1 cellular context compared by ENCODE assay signal in the genomic region with DNA sequence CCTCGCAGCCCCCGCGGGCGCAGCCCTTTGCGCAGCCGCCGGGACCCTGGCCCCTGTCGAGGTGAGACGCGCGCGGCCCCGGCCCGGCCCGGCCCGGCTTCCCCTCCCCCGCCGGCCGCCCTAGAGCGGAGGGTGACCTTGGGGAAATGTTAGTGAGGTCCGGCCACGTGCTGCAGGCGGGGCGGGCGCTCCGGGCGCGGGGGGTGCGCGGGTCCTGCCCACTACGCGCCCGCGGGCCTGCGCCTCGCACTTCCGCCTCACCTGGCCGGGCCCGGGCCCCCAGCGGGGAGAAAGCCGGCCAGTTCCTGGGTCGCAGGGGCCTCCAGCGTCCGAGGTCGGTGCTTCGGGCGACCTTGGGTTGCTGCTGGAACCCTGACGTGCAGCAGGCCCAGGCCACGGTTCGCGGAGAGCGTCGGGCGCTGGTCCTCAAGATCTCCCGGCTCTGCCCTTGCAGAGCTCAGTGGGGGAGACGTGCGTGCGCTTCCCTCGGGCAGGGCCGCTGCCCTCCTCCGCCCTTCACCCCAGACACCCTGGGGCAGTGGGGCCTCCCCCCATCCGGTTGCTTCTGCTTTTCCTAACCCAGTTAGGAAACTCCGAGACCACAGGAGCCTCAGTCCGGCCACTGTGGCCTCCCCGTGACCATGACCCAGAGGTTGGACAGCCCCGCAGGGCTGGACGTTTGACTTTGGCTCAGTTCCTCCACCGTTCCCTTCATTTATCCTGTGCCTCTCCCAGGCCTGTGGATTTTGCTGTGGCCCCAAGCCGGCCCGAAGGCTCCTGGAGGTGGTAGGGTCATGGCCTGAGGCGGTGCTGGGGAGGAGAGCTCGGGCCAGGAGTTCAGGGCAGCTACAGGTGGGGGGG.
A peak's percentile ranks its signal among the peaks of the same experiment; 100 is the strongest.
TF ChIP-seq lines count a peak whose summit lies in the region.

No MANE protein-coding gene starts in this region.

TF ChIP-seq in HEK293, 187 proteins besides CTCF, POLR2A, EP300 and RAD21 (continued from another document):
- TF ChIP-seq, protein P1, sequence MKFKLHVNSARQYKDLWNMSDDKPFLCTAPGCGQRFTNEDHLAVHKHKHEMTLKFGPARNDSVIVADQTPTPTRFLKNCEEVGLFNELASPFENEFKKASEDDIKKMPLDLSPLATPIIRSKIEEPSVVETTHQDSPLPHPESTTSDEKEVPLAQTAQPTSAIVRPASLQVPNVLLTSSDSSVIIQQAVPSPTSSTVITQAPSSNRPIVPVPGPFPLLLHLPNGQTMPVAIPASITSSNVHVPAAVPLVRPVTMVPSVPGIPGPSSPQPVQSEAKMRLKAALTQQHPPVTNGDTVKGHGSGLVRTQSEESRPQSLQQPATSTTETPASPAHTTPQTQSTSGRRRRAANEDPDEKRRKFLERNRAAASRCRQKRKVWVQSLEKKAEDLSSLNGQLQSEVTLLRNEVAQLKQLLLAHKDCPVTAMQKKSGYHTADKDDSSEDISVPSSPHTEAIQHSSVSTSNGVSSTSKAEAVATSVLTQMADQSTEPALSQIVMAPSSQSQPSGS (tag by site-specific recombination; IDR thresholded peaks at IDR 0.05; ENCODE audit: low read depth) = no peak
- TF ChIP-seq ZNF664 (tag by site-specific recombination; IDR thresholded peaks at IDR 0.05) (no peak), ZNF335 (tag by site-specific recombination; conservative IDR thresholded peaks at IDR 0.05) (peak; percentile 76), ZNF791 (tag by site-specific recombination; IDR thresholded peaks at IDR 0.05) (no peak), YY1 (tag by site-specific recombination; IDR thresholded peaks at IDR 0.05) (no peak), ZNF140 (tag by site-specific recombination; IDR thresholded peaks at IDR 0.05) (no peak), ZBTB17 (tag by site-specific recombination; IDR thresholded peaks at IDR 0.05) (no peak), AEBP2 (tag by site-specific recombination; IDR thresholded peaks at IDR 0.05; ENCODE audit: borderline replicate concordance) (no peak), ZBTB20 (tag by site-specific recombination; IDR thresholded peaks at IDR 0.05) (peak; percentile 65; the same call in 1 of the 2 replicates), SP2 (tag by site-specific recombination; IDR thresholded peaks at IDR 0.05) (peak; percentile 15; the same call in 1 of the 2 replicates), SP3 (tag by site-specific recombination; IDR thresholded peaks at IDR 0.05) (peak; percentile 23; the same call in 1 of the 2 replicates), ZNF274 (IDR thresholded peaks at IDR 0.05; ENCODE audit: low read length) (no peak), ZNF274 (tag by site-specific recombination; IDR thresholded peaks at IDR 0.05; ENCODE audit: borderline replicate concordance) (no peak), ZNF146 (tag by site-specific recombination; IDR thresholded peaks at IDR 0.05) (no peak), ZNF174 (tag by site-specific recombination; IDR thresholded peaks at IDR 0.05) (no peak), ZNF514 (tag by site-specific recombination; IDR thresholded peaks at IDR 0.05) (no peak), ZNF670 (tag by site-specific recombination; IDR thresholded peaks at IDR 0.05; ENCODE audit: low read depth) (no peak), HOXD13 (CRISPR knock-in tag; IDR thresholded peaks at IDR 0.05; ENCODE audit: borderline replicate concordance) (no peak), ZSCAN5A (tag by site-specific recombination; IDR thresholded peaks at IDR 0.05) (no peak), TCF7L2 (IDR thresholded peaks at IDR 0.05; ENCODE audit: borderline replicate concordance, low read depth, low read length) (no peak), GLIS1 (tag by site-specific recombination; IDR thresholded peaks at IDR 0.05) (peak; percentile 79), ZNF704 (tag by site-specific recombination; IDR thresholded peaks at IDR 0.05) (no peak), ZNF658 (tag by site-specific recombination; IDR thresholded peaks at IDR 0.05) (no peak), HOXC10 (CRISPR knock-in tag; IDR thresholded peaks at IDR 0.05) (no peak), ZNF10 (tag by site-specific recombination; IDR thresholded peaks at IDR 0.05) (no peak), ZNF362 (tag by site-specific recombination; IDR thresholded peaks at IDR 0.05) (no peak), ZNF843 (tag by site-specific recombination; IDR thresholded peaks at IDR 0.05) (no peak), ZNF549 (tag by site-specific recombination; IDR thresholded peaks at IDR 0.05) (no peak), KLF9 (tag by site-specific recombination; IDR thresholded peaks at IDR 0.05; ENCODE audit: low read depth) (no peak), ZNF596 (tag by site-specific recombination; IDR thresholded peaks at IDR 0.05) (no peak), GLIS2 (tag by site-specific recombination; IDR thresholded peaks at IDR 0.05) (peak; percentile 71), ZNF768 (tag by site-specific recombination; IDR thresholded peaks at IDR 0.05) (no peak)
- TF ChIP-seq, protein P2, sequence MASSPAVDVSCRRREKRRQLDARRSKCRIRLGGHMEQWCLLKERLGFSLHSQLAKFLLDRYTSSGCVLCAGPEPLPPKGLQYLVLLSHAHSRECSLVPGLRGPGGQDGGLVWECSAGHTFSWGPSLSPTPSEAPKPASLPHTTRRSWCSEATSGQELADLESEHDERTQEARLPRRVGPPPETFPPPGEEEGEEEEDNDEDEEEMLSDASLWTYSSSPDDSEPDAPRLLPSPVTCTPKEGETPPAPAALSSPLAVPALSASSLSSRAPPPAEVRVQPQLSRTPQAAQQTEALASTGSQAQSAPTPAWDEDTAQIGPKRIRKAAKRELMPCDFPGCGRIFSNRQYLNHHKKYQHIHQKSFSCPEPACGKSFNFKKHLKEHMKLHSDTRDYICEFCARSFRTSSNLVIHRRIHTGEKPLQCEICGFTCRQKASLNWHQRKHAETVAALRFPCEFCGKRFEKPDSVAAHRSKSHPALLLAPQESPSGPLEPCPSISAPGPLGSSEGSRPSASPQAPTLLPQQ (tag by site-specific recombination; IDR thresholded peaks at IDR 0.05) = no peak
- TF ChIP-seq, protein P3, sequence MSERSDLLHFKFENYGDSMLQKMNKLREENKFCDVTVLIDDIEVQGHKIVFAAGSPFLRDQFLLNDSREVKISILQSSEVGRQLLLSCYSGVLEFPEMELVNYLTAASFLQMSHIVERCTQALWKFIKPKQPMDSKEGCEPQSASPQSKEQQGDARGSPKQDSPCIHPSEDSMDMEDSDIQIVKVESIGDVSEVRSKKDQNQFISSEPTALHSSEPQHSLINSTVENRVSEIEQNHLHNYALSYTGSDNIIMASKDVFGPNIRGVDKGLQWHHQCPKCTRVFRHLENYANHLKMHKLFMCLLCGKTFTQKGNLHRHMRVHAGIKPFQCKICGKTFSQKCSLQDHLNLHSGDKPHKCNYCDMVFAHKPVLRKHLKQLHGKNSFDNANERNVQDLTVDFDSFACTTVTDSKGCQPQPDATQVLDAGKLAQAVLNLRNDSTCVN (tag by site-specific recombination; optimal IDR thresholded peaks at IDR 0.05) = peak; percentile 74
- TF ChIP-seq, protein P4, sequence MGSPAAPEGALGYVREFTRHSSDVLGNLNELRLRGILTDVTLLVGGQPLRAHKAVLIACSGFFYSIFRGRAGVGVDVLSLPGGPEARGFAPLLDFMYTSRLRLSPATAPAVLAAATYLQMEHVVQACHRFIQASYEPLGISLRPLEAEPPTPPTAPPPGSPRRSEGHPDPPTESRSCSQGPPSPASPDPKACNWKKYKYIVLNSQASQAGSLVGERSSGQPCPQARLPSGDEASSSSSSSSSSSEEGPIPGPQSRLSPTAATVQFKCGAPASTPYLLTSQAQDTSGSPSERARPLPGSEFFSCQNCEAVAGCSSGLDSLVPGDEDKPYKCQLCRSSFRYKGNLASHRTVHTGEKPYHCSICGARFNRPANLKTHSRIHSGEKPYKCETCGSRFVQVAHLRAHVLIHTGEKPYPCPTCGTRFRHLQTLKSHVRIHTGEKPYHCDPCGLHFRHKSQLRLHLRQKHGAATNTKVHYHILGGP (tag by site-specific recombination; IDR thresholded peaks at IDR 0.05) = no peak
- TF ChIP-seq, protein P5, sequence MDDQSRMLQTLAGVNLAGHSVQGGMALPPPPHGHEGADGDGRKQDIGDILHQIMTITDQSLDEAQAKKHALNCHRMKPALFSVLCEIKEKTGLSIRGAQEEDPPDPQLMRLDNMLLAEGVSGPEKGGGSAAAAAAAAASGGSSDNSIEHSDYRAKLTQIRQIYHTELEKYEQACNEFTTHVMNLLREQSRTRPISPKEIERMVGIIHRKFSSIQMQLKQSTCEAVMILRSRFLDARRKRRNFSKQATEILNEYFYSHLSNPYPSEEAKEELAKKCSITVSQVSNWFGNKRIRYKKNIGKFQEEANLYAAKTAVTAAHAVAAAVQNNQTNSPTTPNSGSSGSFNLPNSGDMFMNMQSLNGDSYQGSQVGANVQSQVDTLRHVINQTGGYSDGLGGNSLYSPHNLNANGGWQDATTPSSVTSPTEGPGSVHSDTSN (CRISPR knock-in tag; IDR thresholded peaks at IDR 0.05) = no peak; the same call in 1 of the 2 replicates
